Comparison of ENCODE assay signal across 8 cellular contexts in the genomic region with DNA sequence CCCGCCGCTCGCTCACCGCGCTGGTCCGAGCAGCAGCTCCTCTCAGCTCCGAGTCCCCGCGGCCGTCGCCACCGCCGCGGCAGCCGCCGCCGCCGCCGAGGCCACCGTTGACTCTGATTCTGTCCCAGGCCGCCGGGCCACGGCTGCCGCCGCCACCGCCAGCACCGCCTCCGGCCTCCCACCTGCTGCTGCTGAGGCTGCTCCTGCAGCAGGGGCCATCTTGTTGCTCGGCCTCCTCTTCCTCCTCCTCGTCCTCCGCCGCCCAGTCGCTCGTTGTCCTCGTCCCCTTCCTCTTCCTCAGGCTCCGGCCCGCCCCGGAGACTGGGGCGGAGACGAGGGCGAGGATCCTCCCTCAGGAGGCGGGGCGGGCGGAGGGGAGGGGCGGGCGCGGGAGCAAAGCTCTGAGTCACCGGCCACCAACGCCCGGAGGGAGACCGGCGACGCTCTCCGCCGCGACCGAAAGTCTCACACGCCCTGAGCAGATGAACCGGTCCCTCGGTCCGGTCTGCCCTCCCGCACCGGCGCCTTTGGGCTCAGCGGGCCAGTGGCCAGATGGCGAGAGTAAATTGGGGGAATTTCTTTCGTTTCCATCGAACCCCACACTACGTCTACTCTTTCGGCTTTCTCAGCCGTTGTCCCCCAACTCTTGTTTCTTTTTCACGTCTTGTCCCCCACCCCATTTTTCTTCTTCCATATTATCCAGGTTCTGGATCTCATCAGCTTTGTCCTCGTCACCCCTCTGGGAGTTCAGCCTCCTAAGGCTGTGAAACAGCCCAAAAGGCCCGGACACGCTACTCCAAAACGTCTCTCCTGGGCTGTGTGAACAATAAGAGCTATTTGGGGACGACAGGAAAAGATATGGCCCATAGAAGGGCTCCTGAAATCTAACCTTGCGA. TPM values are rescaled to one million over a fixed set of nuclear protein-coding genes. Genes with fewer than 3 reads are reported as not detected.
DNase-seq lines count a peak whose midpoint lies in the region; ATAC-seq and FAIRE-seq lines count a peak whose summit lies in the region.

A gene with protein sequence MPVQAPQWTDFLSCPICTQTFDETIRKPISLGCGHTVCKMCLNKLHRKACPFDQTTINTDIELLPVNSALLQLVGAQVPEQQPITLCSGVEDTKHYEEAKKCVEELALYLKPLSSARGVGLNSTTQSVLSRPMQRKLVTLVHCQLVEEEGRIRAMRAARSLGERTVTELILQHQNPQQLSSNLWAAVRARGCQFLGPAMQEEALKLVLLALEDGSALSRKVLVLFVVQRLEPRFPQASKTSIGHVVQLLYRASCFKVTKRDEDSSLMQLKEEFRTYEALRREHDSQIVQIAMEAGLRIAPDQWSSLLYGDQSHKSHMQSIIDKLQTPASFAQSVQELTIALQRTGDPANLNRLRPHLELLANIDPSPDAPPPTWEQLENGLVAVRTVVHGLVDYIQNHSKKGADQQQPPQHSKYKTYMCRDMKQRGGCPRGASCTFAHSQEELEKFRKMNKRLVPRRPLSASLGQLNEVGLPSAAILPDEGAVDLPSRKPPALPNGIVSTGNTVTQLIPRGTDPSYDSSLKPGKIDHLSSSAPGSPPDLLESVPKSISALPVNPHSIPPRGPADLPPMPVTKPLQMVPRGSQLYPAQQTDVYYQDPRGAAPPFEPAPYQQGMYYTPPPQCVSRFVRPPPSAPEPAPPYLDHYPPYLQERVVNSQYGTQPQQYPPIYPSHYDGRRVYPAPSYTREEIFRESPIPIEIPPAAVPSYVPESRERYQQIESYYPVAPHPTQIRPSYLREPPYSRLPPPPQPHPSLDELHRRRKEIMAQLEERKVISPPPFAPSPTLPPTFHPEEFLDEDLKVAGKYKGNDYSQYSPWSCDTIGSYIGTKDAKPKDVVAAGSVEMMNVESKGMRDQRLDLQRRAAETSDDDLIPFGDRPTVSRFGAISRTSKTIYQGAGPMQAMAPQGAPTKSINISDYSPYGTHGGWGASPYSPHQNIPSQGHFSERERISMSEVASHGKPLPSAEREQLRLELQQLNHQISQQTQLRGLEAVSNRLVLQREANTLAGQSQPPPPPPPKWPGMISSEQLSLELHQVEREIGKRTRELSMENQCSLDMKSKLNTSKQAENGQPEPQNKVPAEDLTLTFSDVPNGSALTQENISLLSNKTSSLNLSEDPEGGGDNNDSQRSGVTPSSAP (minus strand): TSS at position 278 of the 896 bp plus-strand sequence. CDS start 29,372 bp downstream, outside the sequence.

- peak; percentile 90 for ATAC-seq in GM21619 (IDR thresholded peaks at IDR 0.05; ENCODE audit: unreplicated experiment)
- peak; percentile 98 for ATAC-seq in esophagus mucosa

- H3K4me3 ChIP-seq in Jurkat, Clone E6-1 (ENCODE audit: low read length) = peak within 1 kb of the TSS; percentile 79

- no peak for FAIRE-seq in RCC 7860 (lab: Jason Lieb, UNC)

- DNase-seq in DMS53 (lab: John Stamatoyannopoulos, UW) = peak; percentile 95
- DNase-seq in Jurkat, Clone E6-1 (ENCODE audit: low read depth, low spot score) = peak; percentile 71
- peak; percentile 77 for DNase-seq in RCC 7860 (ENCODE audit: low spot score)
- peak; percentile 91 to 94 for DNase-seq in activated T-cell treated with anti-CD3 and anti-CD28 coated beads, Interleukin-2, amount 50 U/mL, for 48 hours
- peak; percentile 92 for DNase-seq in myocyte (ENCODE audit: low read depth)
- DNase-seq in stimulated activated CD8-positive, alpha-beta memory T cell treated with anti-CD3 and anti-CD28 coated beads, Interleukin-7, amount 100 ng/mL, for 48 hours (ENCODE audit: extremely low read depth in 1 of 2, low read depth in 1 of 2) = peak; percentile 73 to 74

RNA-seq across cellular contexts. Expression of the gene that starts here (rescaled TPM):
- polyA plus RNA-seq in Jurkat, Clone E6-1 (2012; ENCODE audit: insufficient read depth, insufficient read length) = 3.3 TPM
- total RNA-seq in esophagus mucosa (25.1 TPM), myocyte (19.7 and 25.6 TPM in 2 replicates)
- 3.9 TPM for polyA plus RNA-seq in myocyte (2012)

Comparison
In these comparisons a context has a peak if more than half of its experiments do, and no peak if none do; other contexts are left out.
1. Peak in every context shown above with its lines: DNase-seq, ATAC-seq and H3K4me3 ChIP-seq.